Comparison of ENCODE assay signal across 19 cellular contexts in the genomic region with DNA sequence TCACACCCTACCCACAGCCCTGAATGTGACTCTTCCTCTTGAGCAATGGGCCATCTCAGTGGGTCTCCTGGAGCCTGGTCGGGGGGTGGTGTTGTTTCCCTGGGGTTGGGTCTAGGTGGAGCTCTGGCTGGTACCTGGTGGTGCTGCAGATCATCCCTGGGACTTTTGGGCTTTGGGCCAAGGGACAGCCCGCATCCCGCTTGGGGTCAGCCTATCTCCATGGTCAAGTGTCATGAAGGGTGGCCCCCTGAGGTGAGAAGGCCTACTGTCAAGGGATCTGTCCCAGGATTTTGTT.
DNase-seq lines count a peak whose midpoint lies in the region; ATAC-seq and TF ChIP-seq lines count a peak whose summit lies in the region.
"Had no signal": no experiment of that assay in that cellular context is flagged by ENCODE, and none has a peak within 500 bp of the region (broad histone marks: within the 10 kb centered on the region; RNA-seq: fewer than 3 reads in every experiment).

No MANE protein-coding gene starts in this region.

- no peak for ATAC-seq in right cardiac atrium
- ATAC-seq in Right ventricle myocardium inferior = no peak
- ATAC-seq: A549, GM12878, HepG2 had no signal

- peak; percentile 52 for DNase-seq in activated effector memory CD4-positive, alpha-beta T cell treated with anti-CD3 and anti-CD28 coated beads, Interleukin-2, amount 50 U/mL, for 16 hours
- DNase-seq in activated effector memory CD4-positive, alpha-beta T cell treated with Interleukin-2 at 50 U/mL for 16 hours = no peak
- DNase-seq in right cardiac atrium (peak; percentile 3 to 18 (median 6)), Right ventricle myocardium inferior (ENCODE audit: missing footprints) (no peak), posterior vena cava (ENCODE audit: low spot score) (peak; percentile 67), DMS 273 treated with DMSO at 0.1 percent for 48 hours (lab: John Stamatoyannopoulos, UW) (no peak), testis (no peak), hypothalamus (lab: John Stamatoyannopoulos, UW) (no peak)
- DNase-seq: AML-193, DMS53, DND-41, EL, GM23248 had no signal

- 79% methylated on average over 3 of the region's 3 CpGs for WGBS in right cardiac atrium
- WGBS in testis, 2 donors = 72% methylated on average over 3 of the region's 3 CpGs; no CpG with 5 or more reads in 1 of the 2 donors

- no peaks in the 10 kb centered on the region for H3K9me3 ChIP-seq in right cardiac atrium (ENCODE audit: control insufficient read depth, low read length)
- H3K9me3 ChIP-seq in testis = no peaks in the 10 kb centered on the region
- H3K9me3 ChIP-seq: A549, HAP-1 had no signal

- H3K36me3 ChIP-seq in testis (ENCODE audit: low read depth, missing control alignments) = no peaks in the 10 kb centered on the region
- H3K36me3 ChIP-seq: HAP-1 had no signal

- no peak for TF ChIP-seq CTCF in testis (IDR thresholded peaks at IDR 0.05)

- H3K27me3 ChIP-seq in right cardiac atrium (ENCODE audit: control insufficient read depth, insufficient read depth) = no peaks in the 10 kb centered on the region
- H3K27me3 ChIP-seq in testis = no peaks in the 10 kb centered on the region

- H3K27ac ChIP-seq in right cardiac atrium (ENCODE audit: low read length) (no peak overlapping the region), testis (no peak overlapping the region)
- H3K27ac ChIP-seq: 22Rv1, A549, C4-2B, GM23248 had no signal

- H3K4me1 ChIP-seq in right cardiac atrium (ENCODE audit: control insufficient read depth, insufficient read depth, low read length) (no peaks in the 10 kb centered on the region), testis (no peaks in the 10 kb centered on the region)
- H3K4me1 ChIP-seq: A549, HAP-1 had no signal

- no peak for TF ChIP-seq POLR2A in testis (IDR thresholded peaks at IDR 0.05)

- intact Hi-C loops in right cardiac atrium (cut with DNase I) = no loop called here
- intact Hi-C loops in Right ventricle myocardium inferior (cut with DNase I) = no loop called here
- intact Hi-C loops in posterior vena cava (cut with DNase I) = no loop called here
- intact Hi-C loops in testis (cut with DNase I; ENCODE audit: low total_unique reads) = no loop called here

- no peak overlapping the region for H3K4me3 ChIP-seq in right cardiac atrium (ENCODE audit: low read length)
- no peak overlapping the region for H3K4me3 ChIP-seq in testis
- H3K4me3 ChIP-seq: A549, GM12878, GM23248, HAP-1 had no signal

Comparison
In these comparisons a context has a peak if more than half of its experiments do, and no peak if none do; other contexts are left out.
1. DNase-seq: peak in activated effector memory CD4-positive, alpha-beta T cell treated with anti-CD3 and anti-CD28 coated beads, Interleukin-2, amount 50 U/mL, for 16 hours (single experiment), right cardiac atrium (3 of 3) and posterior vena cava (single experiment); none in activated effector memory CD4-positive, alpha-beta T cell treated with Interleukin-2 at 50 U/mL for 16 hours (single experiment), Right ventricle myocardium inferior (single experiment), DMS 273 treated with DMSO at 0.1 percent for 48 hours (single experiment), testis (single experiment) and hypothalamus (0 of 51).